Comparison of ENCODE assay signal across 14 cellular contexts in genomic region chr12:132379057-132379456, GRCh38. TPM values are rescaled to one million over a fixed set of nuclear protein-coding genes. Genes with fewer than 3 reads are reported as not detected.
DNase-seq lines count a peak whose midpoint lies in the region; ATAC-seq, FAIRE-seq and TF ChIP-seq lines count a peak whose summit lies in the region.
"Not testable (repeated sequence)": the region's sequence is repeated elsewhere in the genome, so short reads cannot be mapped to it uniquely, and the experiment has no call there.
"Had no signal": no experiment of that assay in that cellular context is flagged by ENCODE, and none has a peak within 500 bp of the region (broad histone marks: within the 10 kb centered on the region; RNA-seq: fewer than 3 reads in every experiment).

No MANE protein-coding gene starts in this region.

- not testable (repeated sequence) for H3K4me1 ChIP-seq in Caco-2; HEK293 (ENCODE audit: control insufficient read depth, insufficient read depth, low read length); RWPE2 (ENCODE audit: insufficient read depth, poor library complexity, severe bottlenecking); kidney (ENCODE audit: control insufficient read depth in 1 of 2, insufficient read depth in 1 of 2, low read depth in 1 of 2, low read length in 2 of 2); spleen

- H3K27me3 Mint-ChIP-seq in CD14-positive monocyte (ENCODE audit: low read depth in 3 of 3) (peaks cover 20 to 36% (median 28%) of the 10 kb centered on the region in 3 donors), Caco-2 (ENCODE audit: insufficient read depth, unreplicated experiment) (peaks cover 17% of the 10 kb centered on the region), chondrocyte (ENCODE audit: low read depth) (peaks cover 43% of the 10 kb centered on the region)

- POLR2A ChIA-PET in Caco-2 (lab: Charles Lee); HEK293 (lab: Yijun Ruan, JAX): not testable (repeated sequence)

- H3K4me1 Mint-ChIP-seq in CD14-positive monocyte; Caco-2 (ENCODE audit: low read depth, unreplicated experiment); chondrocyte (ENCODE audit: low read depth): not testable (repeated sequence)

- peak; percentile 13 for DNase-seq in CD14-positive monocyte (ENCODE audit: low spot score)
- not testable (repeated sequence) for DNase-seq in Caco-2
- DNase-seq in RWPE2 (ENCODE audit: low spot score) = peak; percentile 10
- peak; percentile 22 for DNase-seq in chondrocyte (ENCODE audit: low spot score)
- peak; percentile 25 for DNase-seq in kidney
- peak; percentile 57 for DNase-seq in posterior vena cava (ENCODE audit: low spot score)
- DNase-seq in spleen = peak; percentile 11

- not testable (repeated sequence) for TF ChIP-seq POLR2A in spleen (IDR thresholded peaks at IDR 0.05)

- not testable (repeated sequence) for H3K4me3 ChIP-seq in Caco-2 (ENCODE audit: low read depth, low read length); HEK293 (ENCODE audit: low read depth, low read length); RWPE2 (ENCODE audit: severe bottlenecking); kidney (ENCODE audit: low read length in 2 of 2); spleen

- not testable (repeated sequence) for H3K27ac Mint-ChIP-seq in CD14-positive monocyte; Caco-2 (ENCODE audit: unreplicated experiment); chondrocyte (ENCODE audit: unreplicated experiment)

- not testable (repeated sequence) for H3K27me3 ChIP-seq in Caco-2 (replicated peaks; ENCODE audit: control insufficient read depth, insufficient read depth, low read length)
- peaks cover 40% of the 10 kb centered on the region for H3K27me3 ChIP-seq in RWPE2 (ENCODE audit: insufficient read depth, poor library complexity, severe bottlenecking)
- H3K27me3 ChIP-seq in spleen (replicated peaks in 1 of 7) = peaks cover 5 to 73% (median 39%) of the 10 kb centered on the region in 7 donors

- H3K9me3 Mint-ChIP-seq in CD14-positive monocyte; Caco-2 (ENCODE audit: unreplicated experiment); chondrocyte (ENCODE audit: low read depth): not testable (repeated sequence)

- H3K36me3 ChIP-seq in Caco-2 (ENCODE audit: control insufficient read depth, insufficient read depth, low read length); HEK293 (ENCODE audit: control insufficient read depth in 2 of 2, insufficient read depth in 1 of 2, low read length in 2 of 2); RWPE2 (ENCODE audit: low read depth); kidney (ENCODE audit: control insufficient read depth in 1 of 2, insufficient read depth in 2 of 2, low read length in 2 of 2); spleen: not testable (repeated sequence)

- not testable (repeated sequence) for ATAC-seq in RWPE2 (ENCODE audit: low read depth)

- BruUV-seq in Caco-2 (replicated peaks; lab: Mats Ljungman, UMichigan) = not testable (repeated sequence)

- not testable (repeated sequence) for H3K27ac ChIP-seq in HEK293 (ENCODE audit: extremely low read depth, low read depth, low read length); RWPE2 (ENCODE audit: poor library complexity, severe bottlenecking); kidney (ENCODE audit: low read depth in 2 of 2, low read length in 2 of 2); spleen

- not testable (repeated sequence) for H3K9me3 ChIP-seq in Caco-2; HEK293 (ENCODE audit: control insufficient read depth, insufficient read depth, low read depth, low read length); RWPE2 (ENCODE audit: severe bottlenecking); kidney (ENCODE audit: control insufficient read depth in 1 of 2, low read length in 2 of 2); spleen

- not testable (repeated sequence) for H3K4me3 Mint-ChIP-seq in CD14-positive monocyte; chondrocyte (ENCODE audit: unreplicated experiment)
- peak overlapping the region; percentile 66 for H3K4me3 Mint-ChIP-seq in Caco-2 (ENCODE audit: unreplicated experiment)

- intact Hi-C loops in CD14-positive monocyte (cut with micrococcal nuclease); Caco-2 (cut with micrococcal nuclease; ENCODE audit: unreplicated experiment); kidney (cut with DNase I); spleen (cut with DNase I; ENCODE audit: low total_unique reads): not testable (repeated sequence)
- intact Hi-C loops in posterior vena cava (cut with DNase I) = loop anchor here in 1 of 2 donors (5.0 kb wide), 1 partner anchor 327 kb away; no protein-coding TSS in a partner anchor

- not testable (repeated sequence) for H3K9ac ChIP-seq in kidney (ENCODE audit: low read length in 2 of 2)

- FAIRE-seq in kidney (lab: Jason Lieb, UNC) = not testable (repeated sequence)

- H3K36me3 Mint-ChIP-seq in CD14-positive monocyte; Caco-2 (ENCODE audit: insufficient read depth, unreplicated experiment); chondrocyte (ENCODE audit: low read depth): not testable (repeated sequence)

- 73 to 87% (median 86%) methylated on average over 6 of the region's 6 CpGs for WGBS in spleen, 5 donors

- CTCF ChIA-PET in Caco-2 (lab: Charles Lee) = interaction anchor here (0.6 kb wide), 1 partner anchor 35 kb away, joined by 6 read pairs; no protein-coding TSS in a partner anchor
- CTCF ChIA-PET in HEK293 (lab: Yijun Ruan, JAX) = not testable (repeated sequence)

- TF ChIP-seq CTCF in CD14-positive monocyte (IDR thresholded peaks at IDR 0.05); Caco-2 (IDR thresholded peaks at IDR 0.05; ENCODE audit: insufficient read depth in 1 of 2, low read depth in 1 of 2, low read length in 1 of 2, severe bottlenecking in 1 of 2, unreplicated experiment in 1 of 2); HEK293 (tag by site-specific recombination; IDR thresholded peaks at IDR 0.05); RWPE2 (IDR thresholded peaks at IDR 0.05; ENCODE audit: poor library complexity, severe bottlenecking); chondrocyte (IDR thresholded peaks at IDR 0.05); kidney (IDR thresholded peaks at IDR 0.05; ENCODE audit: borderline replicate concordance, extremely low read depth, insufficient read depth); spleen (IDR thresholded peaks at IDR 0.05 in 8 of 11, conservative IDR thresholded peaks at IDR 0.05 in 3 of 11): not testable (repeated sequence)

TF ChIP-seq in HEK293, 187 proteins besides CTCF, POLR2A, EP300 and RAD21:
- peak; percentile 78 for TF ChIP-seq GLIS1 (tag by site-specific recombination; IDR thresholded peaks at IDR 0.05)

RNA-seq across cellular contexts. Expression of gene GALNT9, which starts 49.7 kb away (rescaled TPM):
- polyA plus RNA-seq in CD14-positive monocyte (not detected), kidney (ENCODE audit: insufficient read depth, low read depth, low replicate concordance) (4.8 TPM), spleen (under 1 TPM; 0.20 to 0.51 (median 0.30) TPM)
- total RNA-seq in Caco-2 (2022) (0.21 and 0.45 TPM in 2 replicates), chondrocyte (0.15 to 0.29 TPM in 2 of 3 replicates, not detected in the other), kidney (20.7 TPM), posterior vena cava (not detected), spleen (1 to 10 TPM in 5 of 7 donors, under 1 TPM in 2; 0.52 to 2.4 (median 1.4) TPM)
- total RNA-seq: CD4-positive, alpha-beta memory T cell; CD4-positive, alpha-beta T cell; CD8-positive, alpha-beta T cell had no signal
- polyA plus RNA-seq: AG04450; BJ; CD8-positive, alpha-beta memory T cell had no signal
